Comparison of ENCODE assay signal across 13 cellular contexts in genomic region chr4:37765741-37766140, GRCh38.
A peak's percentile ranks its signal among the peaks of the same experiment; 100 is the strongest.
DNase-seq lines count a peak whose midpoint lies in the region; ATAC-seq and TF ChIP-seq lines count a peak whose summit lies in the region.
"Had no signal": no experiment of that assay in that cellular context is flagged by ENCODE, and none has a peak within 500 bp of the region (broad histone marks: within the 10 kb centered on the region; RNA-seq: fewer than 3 reads in every experiment).

No MANE protein-coding gene starts in this region.

- H3K9me3 Mint-ChIP-seq in naive thymus-derived CD8-positive, alpha-beta T cell: no peaks in the 10 kb centered on the region
- H3K9me3 Mint-ChIP-seq: natural killer cell had no signal

- POLR2A ChIA-PET in naive thymus-derived CD8-positive, alpha-beta T cell (lab: Charles Lee): no interaction called here

- no peak overlapping the region for H3K4me3 Mint-ChIP-seq in naive thymus-derived CD8-positive, alpha-beta T cell
- H3K4me3 Mint-ChIP-seq: natural killer cell had no signal

- ATAC-seq in GM18861 (IDR thresholded peaks at IDR 0.05; ENCODE audit: unreplicated experiment) (peak; percentile 56), HG02973 (IDR thresholded peaks at IDR 0.05; ENCODE audit: unreplicated experiment) (peak; percentile 68), GM19455 (IDR thresholded peaks at IDR 0.05; ENCODE audit: unreplicated experiment) (no peak), GM21423 (IDR thresholded peaks at IDR 0.05; ENCODE audit: unreplicated experiment) (no peak)
- ATAC-seq in naive thymus-derived CD8-positive, alpha-beta T cell: no peak
- ATAC-seq: body of pancreas, natural killer cell had no signal

- no peak for TF ChIP-seq CTCF in GM10266 (IDR thresholded peaks at IDR 0.05; ENCODE audit: control insufficient read depth, insufficient read depth, low read depth, missing control alignments)

- no peaks in the 10 kb centered on the region for H3K36me3 Mint-ChIP-seq in naive thymus-derived CD8-positive, alpha-beta T cell
- H3K36me3 Mint-ChIP-seq: natural killer cell had no signal

- H3K27ac Mint-ChIP-seq in naive thymus-derived CD8-positive, alpha-beta T cell: peak overlapping the region in 1 of 10 donors; percentile 13
- H3K27ac Mint-ChIP-seq: natural killer cell had no signal

- DNase-seq in GM10266 (ENCODE audit: extremely low spot score): peak; percentile 22
- peak; percentile 13 for DNase-seq in NCI-H748 treated with DMSO at 0.1 percent for 48 hours (lab: John Stamatoyannopoulos, UW)
- DNase-seq in NCI-H1930 (lab: John Stamatoyannopoulos, UW): no peak
- no peak for DNase-seq in naive thymus-derived CD8-positive, alpha-beta T cell
- DNase-seq: activated CD4-positive, alpha-beta T cell treated with anti-CD3 and anti-CD28 coated beads, Interleukin-2, amount 50 U/mL, for 1 hour; body of pancreas; Calu3; natural killer cell; substantia nigra had no signal

- H3K27me3 Mint-ChIP-seq in naive thymus-derived CD8-positive, alpha-beta T cell: no peaks in the 10 kb centered on the region

- H3K4me1 Mint-ChIP-seq in naive thymus-derived CD8-positive, alpha-beta T cell: peaks cover 4 to 12% (median 8%) of the 10 kb centered on the region in 4 donors
- H3K4me1 Mint-ChIP-seq: natural killer cell had no signal

Comparison
In these comparisons a context has a peak if more than half of its experiments do, and no peak if none do; other contexts are left out.
1. DNase-seq: peak in GM10266 (single experiment) and NCI-H748 treated with DMSO at 0.1 percent for 48 hours (single experiment); none in NCI-H1930 (0 of 2) and naive thymus-derived CD8-positive, alpha-beta T cell (0 of 10).
2. ATAC-seq: peak in GM18861 (single experiment) and HG02973 (single experiment); none in GM19455 (single experiment), GM21423 (single experiment) and naive thymus-derived CD8-positive, alpha-beta T cell (0 of 2).